1 cellular context compared by ENCODE assay signal in the genomic region with DNA sequence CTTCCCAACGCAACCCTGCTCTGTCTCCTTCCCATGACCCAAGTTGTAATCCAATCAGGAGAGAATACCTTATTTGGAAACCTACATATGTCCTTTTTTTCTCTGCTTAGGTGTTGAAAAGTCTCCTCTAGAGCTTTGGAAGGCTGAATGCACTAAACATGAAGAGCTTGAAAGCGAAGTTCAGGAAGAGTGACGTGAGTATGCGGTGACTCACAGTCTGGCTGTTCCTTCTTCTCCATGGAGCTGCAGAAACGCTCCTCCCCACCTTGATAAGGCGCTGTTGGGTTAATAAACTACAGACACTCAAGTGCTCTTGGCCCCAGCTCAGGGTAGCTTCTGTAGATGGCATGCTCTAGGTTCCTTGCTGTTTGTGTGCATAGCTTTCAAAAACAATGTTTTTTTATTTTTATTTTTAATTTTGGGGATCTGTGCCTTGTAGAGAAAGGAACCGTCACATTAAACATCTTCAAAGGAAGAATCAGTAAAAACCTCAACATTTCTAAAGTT.
A peak's percentile ranks its signal among the peaks of the same experiment; 100 is the strongest.
TF ChIP-seq lines count a peak whose summit lies in the region.

No MANE protein-coding gene starts in this region.

TF ChIP-seq in H1, 55 proteins besides CTCF, POLR2A, EP300 and RAD21:
- 0 out of 2 replicates have a peak, but pooled peaks have one; percentile 14 for TF ChIP-seq SRF (IDR thresholded peaks at IDR 0.05; ENCODE audit: low read depth, low read length)
- no peak for TF ChIP-seq SP2 (IDR thresholded peaks at IDR 0.05; ENCODE audit: low read length)
- TF ChIP-seq FOSL1 (IDR thresholded peaks at IDR 0.05; ENCODE audit: insufficient read depth, low read depth, low read length), result no peak
- TF ChIP-seq CHD1 (IDR thresholded peaks at IDR 0.05; ENCODE audit: low read depth, low read length), result no peak
- no peak for TF ChIP-seq ATF3 (IDR thresholded peaks at IDR 0.05; ENCODE audit: insufficient read depth, low read depth, low read length)
TF ChIP-seq in H1: peak in this region for 1.
